ENCODE assay signal across 1 cellular context in genomic region chr13:30790592-30790991, GRCh38.
TF ChIP-seq lines count a peak whose summit lies in the region.

No MANE protein-coding gene starts in this region.

TF ChIP-seq in IMR-90, 13 proteins besides CTCF, POLR2A, EP300 and RAD21:
- TF ChIP-seq RFX5 (IDR thresholded peaks at IDR 0.05; ENCODE audit: low read depth, low read length) (no peak), NFE2L2 (IDR thresholded peaks at IDR 0.05; ENCODE audit: low read depth, low read length) (no peak), CHD1 (IDR thresholded peaks at IDR 0.05; ENCODE audit: low read depth, low read length) (no peak), RCOR1 (IDR thresholded peaks at IDR 0.05; ENCODE audit: insufficient replicate concordance, low read length) (no peak), SMC3 (IDR thresholded peaks at IDR 0.05; ENCODE audit: low read depth, low read length) (no peak), BHLHE40 (IDR thresholded peaks at IDR 0.05; ENCODE audit: low read depth, low read length) (no peak), MXI1 (IDR thresholded peaks at IDR 0.05; ENCODE audit: borderline replicate concordance, low read depth, low read length) (no peak), MAZ (IDR thresholded peaks at IDR 0.05; ENCODE audit: borderline replicate concordance, low read depth, low read length) (no peak), USF2 (IDR thresholded peaks at IDR 0.05; ENCODE audit: low read depth, low read length) (no peak), MAFK (IDR thresholded peaks at IDR 0.05; ENCODE audit: low read depth, low read length) (no peak), FOS (IDR thresholded peaks at IDR 0.05; ENCODE audit: low read depth, low read length) (no peak), CEBPB (IDR thresholded peaks at IDR 0.05; ENCODE audit: low read depth, low read length) (no peak)
- TF ChIP-seq, protein P1, sequence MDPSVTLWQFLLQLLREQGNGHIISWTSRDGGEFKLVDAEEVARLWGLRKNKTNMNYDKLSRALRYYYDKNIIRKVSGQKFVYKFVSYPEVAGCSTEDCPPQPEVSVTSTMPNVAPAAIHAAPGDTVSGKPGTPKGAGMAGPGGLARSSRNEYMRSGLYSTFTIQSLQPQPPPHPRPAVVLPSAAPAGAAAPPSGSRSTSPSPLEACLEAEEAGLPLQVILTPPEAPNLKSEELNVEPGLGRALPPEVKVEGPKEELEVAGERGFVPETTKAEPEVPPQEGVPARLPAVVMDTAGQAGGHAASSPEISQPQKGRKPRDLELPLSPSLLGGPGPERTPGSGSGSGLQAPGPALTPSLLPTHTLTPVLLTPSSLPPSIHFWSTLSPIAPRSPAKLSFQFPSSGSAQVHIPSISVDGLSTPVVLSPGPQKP (IDR thresholded peaks at IDR 0.05; ENCODE audit: borderline replicate concordance, low read depth, low read length), result no peak
